In genomic region chr19:3632098-3632497, GRCh38 we compare ENCODE assay signal across 24 cellular contexts. TPM values are rescaled to one million over a fixed set of nuclear protein-coding genes. Genes with fewer than 3 reads are reported as not detected.
"Had no signal": no experiment of that assay in that cellular context is flagged by ENCODE, and none has a peak within 500 bp of the region (broad histone marks: within the 10 kb centered on the region; RNA-seq: fewer than 3 reads in every experiment).

No MANE protein-coding gene starts in this region.

- DNase-seq: activated CD4-positive, alpha-beta T cell treated with anti-CD3 and anti-CD28 coated beads for 48 hours; activated CD4-positive, alpha-beta T cell treated with anti-CD3 and anti-CD28 coated beads, Interleukin-2, amount 50 U/mL, for 48 hours; activated CD4-positive, CD25-positive, alpha-beta regulatory T cell treated with anti-CD3 and anti-CD28 coated beads, Interleukin-2, amount 50 U/mL, for 72 hours; activated CD8-positive, alpha-beta memory T cell treated with anti-CD3 and anti-CD28 coated beads, Interleukin-2, amount 10 ng/mL, durations not matched to agents 7 days and 5 days; activated effector memory CD4-positive, alpha-beta T cell treated with anti-CD3 and anti-CD28 coated beads, Interleukin-2, amount 50 U/mL, for 16 hours; activated naive CD4-positive, alpha-beta T cell treated with Interleukin-2 at 50 U/mL for 16 hours; activated naive CD8-positive, alpha-beta T cell treated with anti-CD3 and anti-CD28 coated beads, Interleukin-2, amount 50 U/mL, for 24 hours; activated T-cell treated with anti-CD3 and anti-CD28 coated beads, Interleukin-2, amount 50 U/mL, for 4 hours; amniotic stem cell; MG63; MV-4-11; NCI-H1092 treated with DMSO at 0.1 percent for 48 hours; NCI-H1417 treated with DMSO at 0.1 percent for 48 hours; NCI-H1694; NCI-H2029; NCI-H2107; NCI-H345; NCI-H510A; NCI-H526 treated with DMSO at 0.1 percent for 48 hours; NCI-H82; SIG-M5; T-helper 17 cell; T-helper 9 cell had no signal

- H3K27me3 ChIP-seq: MG63 had no signal

- H3K4me3 ChIP-seq: MG63 had no signal

RNA-seq across cellular contexts. Expression of gene TBXA2R, which starts 25.4 kb away (rescaled TPM):
- total RNA-seq: OCI-LY7 had no signal

RNA-seq across cellular contexts. Expression of gene GIPC3, which starts 46.8 kb away (rescaled TPM):
- total RNA-seq: OCI-LY7 had no signal
